ENCODE assay signal across 13 cellular contexts in genomic region chr11:10925149-10925926, GRCh38.
DNase-seq lines count a peak whose midpoint lies in the region; ATAC-seq and TF ChIP-seq lines count a peak whose summit lies in the region.
"Had no signal": no experiment of that assay in that cellular context is flagged by ENCODE, and none has a peak within 500 bp of the region (broad histone marks: within the 10 kb centered on the region; RNA-seq: fewer than 3 reads in every experiment).

No MANE protein-coding gene starts in this region.

- TF ChIP-seq CTCF in lower lobe of right lung (IDR thresholded peaks at IDR 0.05) = no peak

- ATAC-seq in HG03039 (IDR thresholded peaks at IDR 0.05; ENCODE audit: unreplicated experiment) = no peak
- no peak for ATAC-seq in lower lobe of right lung
- ATAC-seq in HG03469 (IDR thresholded peaks at IDR 0.05; ENCODE audit: unreplicated experiment) = no peak
- ATAC-seq: GM12878 had no signal

- no peaks in the 10 kb centered on the region for H3K36me3 ChIP-seq in mesodermal cell (ENCODE audit: control insufficient read depth, insufficient read depth, low read length)
- H3K36me3 ChIP-seq in lower lobe of right lung = no peaks in the 10 kb centered on the region
- H3K36me3 ChIP-seq: ovary had no signal

- H3K27ac ChIP-seq in mesodermal cell (ENCODE audit: low read depth, low read length, severe bottlenecking) (peak overlapping the region; percentile 62), lower lobe of right lung (no peak overlapping the region)
- H3K27ac ChIP-seq: ovary had no signal

- no peaks in the 10 kb centered on the region for H3K9me3 ChIP-seq in mesodermal cell (ENCODE audit: control insufficient read depth, low read length)
- H3K9me3 ChIP-seq in lower lobe of right lung = no peaks in the 10 kb centered on the region
- H3K9me3 ChIP-seq: ovary had no signal

- H3K4me1 ChIP-seq in mesodermal cell (ENCODE audit: control insufficient read depth, insufficient read depth, low read length, poor library complexity, severe bottlenecking) (peaks cover 13% of the 10 kb centered on the region), lower lobe of right lung (peaks cover 18% of the 10 kb centered on the region)

- peak; percentile 98 for DNase-seq in DMS 273 (lab: John Stamatoyannopoulos, UW; ENCODE audit: unreplicated experiment)
- peak; percentile 96 for DNase-seq in NCI-H1694 (lab: John Stamatoyannopoulos, UW)
- DNase-seq in SHP77 treated with DMSO at 0.1 percent for 48 hours (lab: John Stamatoyannopoulos, UW) = peak; percentile 18
- DNase-seq in OCI-M1 (lab: John Stamatoyannopoulos, UW) = no peak
- DNase-seq in lower lobe of right lung = no peak
- DNase-seq: activated naive CD4-positive, alpha-beta T cell treated with Interleukin-2 at 50 U/mL for 16 hours; DND-41; midbrain; ovary had no signal

- H3K27me3 ChIP-seq in lower lobe of right lung (ENCODE audit: low read depth) = no peaks in the 10 kb centered on the region
- H3K27me3 ChIP-seq: ovary had no signal

- H3K4me3 ChIP-seq in mesodermal cell (ENCODE audit: extremely low read depth, insufficient read depth, low read length, poor library complexity, severe bottlenecking) = no peak overlapping the region
- H3K4me3 ChIP-seq in lower lobe of right lung = no peak overlapping the region
- H3K4me3 ChIP-seq: GM12878, ovary had no signal

- WGBS in mesodermal cell (ENCODE audit: insufficient coverage in 2 of 2), 2 experiments = 96 to 100% methylated on average over 4 to 5 of the region's 6 CpGs

- intact Hi-C loops in lower lobe of right lung (cut with DNase I) = no loop called here

Comparison
In these comparisons a context has a peak if more than half of its experiments do, and no peak if none do; other contexts are left out.
1. DNase-seq: peak in DMS 273 (single experiment), NCI-H1694 (single experiment) and SHP77 treated with DMSO at 0.1 percent for 48 hours (single experiment); none in OCI-M1 (single experiment) and lower lobe of right lung (single experiment).